ENCODE assay signal across 10 cellular contexts in genomic region chr13:111202149-111202548, GRCh38.
A peak's percentile ranks its signal among the peaks of the same experiment; 100 is the strongest.
DNase-seq lines count a peak whose midpoint lies in the region; ATAC-seq and TF ChIP-seq lines count a peak whose summit lies in the region.
"Had no signal": no experiment of that assay in that cellular context is flagged by ENCODE, and none has a peak within 500 bp of the region (broad histone marks: within the 10 kb centered on the region; RNA-seq: fewer than 3 reads in every experiment).

No MANE protein-coding gene starts in this region.

- TF ChIP-seq CTCF in right lobe of liver (IDR thresholded peaks at IDR 0.05): no peak
- TF ChIP-seq CTCF in upper lobe of right lung (IDR thresholded peaks at IDR 0.05): no peak

- no peak for ATAC-seq in activated T-helper 17 cell treated with anti-CD3 and anti-CD28 coated beads, Interleukin-2, amount 50 U/mL, for 72 hours (replicated peaks)
- ATAC-seq in right lobe of liver (peak; percentile 5 to 47 (median 20)), upper lobe of right lung (no peak)

- no peak overlapping the region for H3K4me3 ChIP-seq in right lobe of liver
- H3K4me3 ChIP-seq in upper lobe of right lung: no peak overlapping the region
- no peak overlapping the region for H3K4me3 ChIP-seq in H7 (ENCODE audit: insufficient read depth, low read depth, low read length)

- no peaks in the 10 kb centered on the region for H3K9me3 ChIP-seq in right lobe of liver
- no peaks in the 10 kb centered on the region for H3K9me3 ChIP-seq in upper lobe of right lung
- H3K9me3 ChIP-seq: adrenal gland had no signal

- WGBS in right lobe of liver (ENCODE audit: insufficient coverage, low coverage, low lambda C conversion rate, missing lambda C conversion rate): 82% methylated on average over 4 of the region's 4 CpGs

- peaks cover 70% of the 10 kb centered on the region for H3K4me1 Mint-ChIP-seq in activated naive CD8-positive, alpha-beta T cell (ENCODE audit: low read depth)
- H3K4me1 Mint-ChIP-seq in activated naive CD8-positive, alpha-beta T cell treated with anti-CD3 and anti-CD28 coated beads for 36 hours: peaks cover 56% of the 10 kb centered on the region
- H3K4me1 Mint-ChIP-seq in activated T-helper 17 cell treated with anti-CD3 and anti-CD28 coated beads, Interleukin-2, amount 50 U/mL, for 72 hours: peaks cover 43% of the 10 kb centered on the region

- no peaks in the 10 kb centered on the region for H3K27me3 ChIP-seq in right lobe of liver
- no peaks in the 10 kb centered on the region for H3K27me3 ChIP-seq in upper lobe of right lung
- no peaks in the 10 kb centered on the region for H3K27me3 ChIP-seq in H7 (ENCODE audit: control insufficient read depth, insufficient read depth, low read length)
- H3K27me3 ChIP-seq: adrenal gland had no signal

- peak overlapping the region; percentile 56 for H3K27ac Mint-ChIP-seq in activated naive CD8-positive, alpha-beta T cell
- no peak overlapping the region for H3K27ac Mint-ChIP-seq in activated naive CD8-positive, alpha-beta T cell treated with anti-CD3 and anti-CD28 coated beads for 36 hours
- H3K27ac Mint-ChIP-seq in activated T-helper 17 cell treated with anti-CD3 and anti-CD28 coated beads, Interleukin-2, amount 50 U/mL, for 72 hours: peak overlapping the region; percentile 64

- peak overlapping the region; percentile 1 to 57 (median 11) for H3K27ac ChIP-seq in right lobe of liver
- H3K27ac ChIP-seq in upper lobe of right lung: peak overlapping the region; percentile 48

- no peaks in the 10 kb centered on the region for H3K27me3 Mint-ChIP-seq in activated naive CD8-positive, alpha-beta T cell
- H3K27me3 Mint-ChIP-seq in activated naive CD8-positive, alpha-beta T cell treated with anti-CD3 and anti-CD28 coated beads for 36 hours: no peaks in the 10 kb centered on the region
- no peaks in the 10 kb centered on the region for H3K27me3 Mint-ChIP-seq in activated T-helper 17 cell treated with anti-CD3 and anti-CD28 coated beads, Interleukin-2, amount 50 U/mL, for 72 hours

- H3K4me1 ChIP-seq in right lobe of liver (peaks cover 0 to 22% (median 4%) of the 10 kb centered on the region in 4 donors), upper lobe of right lung (peaks cover 44% of the 10 kb centered on the region)

- no peak for DNase-seq in activated naive CD8-positive, alpha-beta T cell treated with anti-CD3 and anti-CD28 coated beads for 36 hours
- peak in 1 of 3 donors; percentile 58 for DNase-seq in right lobe of liver
- DNase-seq in upper lobe of right lung: no peak
- DNase-seq in effector CD4-positive, alpha-beta T cell: no peak
- no peak for DNase-seq in H7
- no peak for DNase-seq in RPMI8226
- DNase-seq: NCI-H1694 had no signal

- no peak overlapping the region for H3K4me3 Mint-ChIP-seq in activated naive CD8-positive, alpha-beta T cell
- H3K4me3 Mint-ChIP-seq in activated naive CD8-positive, alpha-beta T cell treated with anti-CD3 and anti-CD28 coated beads for 36 hours: no peak overlapping the region
- H3K4me3 Mint-ChIP-seq in activated T-helper 17 cell treated with anti-CD3 and anti-CD28 coated beads, Interleukin-2, amount 50 U/mL, for 72 hours: peak overlapping the region; percentile 57

- no peak for TF ChIP-seq POLR2A in right lobe of liver (IDR thresholded peaks at IDR 0.05)

- H3K9me3 Mint-ChIP-seq in activated naive CD8-positive, alpha-beta T cell (ENCODE audit: low read depth): no peaks in the 10 kb centered on the region
- peaks cover 5% of the 10 kb centered on the region for H3K9me3 Mint-ChIP-seq in activated naive CD8-positive, alpha-beta T cell treated with anti-CD3 and anti-CD28 coated beads for 36 hours
- H3K9me3 Mint-ChIP-seq in activated T-helper 17 cell treated with anti-CD3 and anti-CD28 coated beads, Interleukin-2, amount 50 U/mL, for 72 hours: no peaks in the 10 kb centered on the region

- intact Hi-C loops in right lobe of liver (cut with DNase I) (no loop called here), upper lobe of right lung (cut with DNase I) (no loop called here)

- H3K36me3 ChIP-seq in right lobe of liver: peaks cover 0 to 2% (median 0%) of the 10 kb centered on the region in 4 donors
- H3K36me3 ChIP-seq in upper lobe of right lung: no peaks in the 10 kb centered on the region
- no peaks in the 10 kb centered on the region for H3K36me3 ChIP-seq in H7 (replicated peaks; ENCODE audit: control insufficient read depth, insufficient read depth, low read length)
- H3K36me3 ChIP-seq: adrenal gland had no signal

- H3K36me3 Mint-ChIP-seq in activated naive CD8-positive, alpha-beta T cell: peaks cover 7% of the 10 kb centered on the region
- H3K36me3 Mint-ChIP-seq in activated naive CD8-positive, alpha-beta T cell treated with anti-CD3 and anti-CD28 coated beads for 36 hours: peaks cover 52% of the 10 kb centered on the region
- peaks cover 53% of the 10 kb centered on the region for H3K36me3 Mint-ChIP-seq in activated T-helper 17 cell treated with anti-CD3 and anti-CD28 coated beads, Interleukin-2, amount 50 U/mL, for 72 hours (ENCODE audit: low read depth)

Comparison
In these comparisons a context has a peak if more than half of its experiments do, and no peak if none do; other contexts are left out.
1. ATAC-seq: peak in right lobe of liver (4 of 4); none in activated T-helper 17 cell treated with anti-CD3 and anti-CD28 coated beads, Interleukin-2, amount 50 U/mL, for 72 hours (single experiment) and upper lobe of right lung (single experiment).